ENCODE assay signal across 16 cellular contexts in genomic region chr7:71165708-71166107, GRCh38. TPM values are rescaled to one million over a fixed set of nuclear protein-coding genes. Genes with fewer than 3 reads are reported as not detected.
DNase-seq lines count a peak whose midpoint lies in the region; ATAC-seq and TF ChIP-seq lines count a peak whose summit lies in the region.
"Had no signal": no experiment of that assay in that cellular context is flagged by ENCODE, and none has a peak within 500 bp of the region (broad histone marks: within the 10 kb centered on the region; RNA-seq: fewer than 3 reads in every experiment).

No MANE protein-coding gene starts in this region.

- H3K4me2 ChIP-seq in GM23338, result no peak overlapping the region

- H3K27me3 Mint-ChIP-seq in GM23338 (ENCODE audit: insufficient read depth, low read depth, poor library complexity), result peaks cover 2% of the 10 kb centered on the region
- H3K27me3 Mint-ChIP-seq: T-cell had no signal

- peak; percentile 61 to 63 for TF ChIP-seq CTCF in GM23338 (conservative IDR thresholded peaks at IDR 0.05; ENCODE audit: low read depth in 2 of 2)
- TF ChIP-seq CTCF in ovary (IDR thresholded peaks at IDR 0.05), result no peak

- H3K9me2 ChIP-seq in GM23338 (ENCODE audit: insufficient read depth), result no peaks in the 10 kb centered on the region

- no peaks in the 10 kb centered on the region for H3K9me3 Mint-ChIP-seq in GM23338
- peaks cover 3% of the 10 kb centered on the region for H3K9me3 Mint-ChIP-seq in stimulated activated effector memory CD8-positive, alpha-beta T cell treated with anti-CD3 and anti-CD28 coated beads, Interleukin-12 subunit alpha, Interleukin-12 subunit beta, amount 100 ng/mL, for 72 hours

- H3K4me3 ChIP-seq in GM23338 (no peak overlapping the region), SK-N-MC (no peak overlapping the region), ovary (no peak overlapping the region)
- H3K4me3 ChIP-seq: MG63 had no signal

- peaks cover 98% of the 10 kb centered on the region for H3K79me2 ChIP-seq in GM23338 (replicated peaks; ENCODE audit: insufficient read depth)

- TF ChIP-seq POLR2A in ovary (IDR thresholded peaks at IDR 0.05), result no peak

- TF ChIP-seq EP300 in ovary (IDR thresholded peaks at IDR 0.05), result no peak

- no peak overlapping the region for H3K27ac Mint-ChIP-seq in GM23338
- no peak overlapping the region for H3K27ac Mint-ChIP-seq in stimulated activated effector memory CD8-positive, alpha-beta T cell treated with anti-CD3 and anti-CD28 coated beads, Interleukin-12 subunit alpha, Interleukin-12 subunit beta, amount 100 ng/mL, for 72 hours
- H3K27ac Mint-ChIP-seq: CD14-positive monocyte, T-cell had no signal

- intact Hi-C loops in ovary (cut with DNase I), result no loop called here

- H3K27ac ChIP-seq in GM23338 (ENCODE audit: low read depth) (no peak overlapping the region), SK-N-MC (peak overlapping the region; percentile 98), ovary (no peak overlapping the region)
- H3K27ac ChIP-seq: RWPE1 had no signal

- H3K4me3 Mint-ChIP-seq in GM23338, result no peak overlapping the region
- H3K4me3 Mint-ChIP-seq in stimulated activated effector memory CD8-positive, alpha-beta T cell treated with anti-CD3 and anti-CD28 coated beads, Interleukin-12 subunit alpha, Interleukin-12 subunit beta, amount 100 ng/mL, for 72 hours, result no peak overlapping the region
- H3K4me3 Mint-ChIP-seq: CD14-positive monocyte, T-cell had no signal

- H3K9me3 ChIP-seq in SK-N-MC (ENCODE audit: low read depth, low read length) (no peaks in the 10 kb centered on the region), ovary (no peaks in the 10 kb centered on the region)
- H3K9me3 ChIP-seq: MG63 had no signal

- H3K9ac ChIP-seq in SK-N-MC (ENCODE audit: insufficient read length), result no peak overlapping the region

- H3K4me1 Mint-ChIP-seq in GM23338, result peaks cover 13% of the 10 kb centered on the region
- H3K4me1 Mint-ChIP-seq in stimulated activated effector memory CD8-positive, alpha-beta T cell treated with anti-CD3 and anti-CD28 coated beads, Interleukin-12 subunit alpha, Interleukin-12 subunit beta, amount 100 ng/mL, for 72 hours, result no peaks in the 10 kb centered on the region
- H3K4me1 Mint-ChIP-seq: CD14-positive monocyte, T-cell had no signal

- H3K4me1 ChIP-seq in GM23338 (ENCODE audit: insufficient read depth) (peaks cover 6% of the 10 kb centered on the region), ovary (ENCODE audit: insufficient read depth) (no peaks in the 10 kb centered on the region)

- peaks cover 16% of the 10 kb centered on the region for H4K20me1 ChIP-seq in GM23338 (replicated peaks; ENCODE audit: insufficient read depth)

- DNase-seq in GM23338 (ENCODE audit: low spot score) (peak; percentile 72), SK-N-MC (ENCODE audit: low read depth, low spot score) (no peak), iPS DF 19.7 (ENCODE audit: low read depth, low spot score) (peak; percentile 40), putamen (ENCODE audit: low spot score) (peak; percentile 50), ovary (no peak), ureter (ENCODE audit: low spot score) (no peak)
- no peak for DNase-seq in stimulated activated effector memory CD8-positive, alpha-beta T cell treated with anti-CD3 and anti-CD28 coated beads, Interleukin-12 subunit alpha, Interleukin-12 subunit beta, amount 100 ng/mL, for 72 hours (ENCODE audit: low spot score in 2 of 2)
- DNase-seq: MG63, NCI-H1417, NCI-H1694 treated with DMSO at 0.1 percent for 48 hours, NCI-H510A, NCI-H748 treated with DMSO at 0.1 percent for 48 hours, SHP77 treated with DMSO at 0.1 percent for 48 hours, T-cell had no signal

- H3K27me3 ChIP-seq in GM23338 (ENCODE audit: insufficient read depth) (no peaks in the 10 kb centered on the region), ovary (no peaks in the 10 kb centered on the region)
- H3K27me3 ChIP-seq: MG63 had no signal

- 81 to 90% (median 89%) methylated on average over 6 of the region's 6 CpGs for WGBS in ovary, 3 donors

- peaks cover 13% of the 10 kb centered on the region; the same call in 2 of the 3 replicates for H3K36me3 Mint-ChIP-seq in GM23338 (ENCODE audit: low read depth)
- no peaks in the 10 kb centered on the region for H3K36me3 Mint-ChIP-seq in stimulated activated effector memory CD8-positive, alpha-beta T cell treated with anti-CD3 and anti-CD28 coated beads, Interleukin-12 subunit alpha, Interleukin-12 subunit beta, amount 100 ng/mL, for 72 hours
- H3K36me3 Mint-ChIP-seq: CD14-positive monocyte, T-cell had no signal

- ATAC-seq in GM23338, result peak; percentile 88
- no peak for ATAC-seq in stimulated activated effector memory CD8-positive, alpha-beta T cell treated with anti-CD3 and anti-CD28 coated beads, Interleukin-12 subunit alpha, Interleukin-12 subunit beta, amount 100 ng/mL, for 72 hours
- ATAC-seq: T-cell had no signal

- H3K36me3 ChIP-seq in GM23338 (ENCODE audit: insufficient read depth), result no peaks in the 10 kb centered on the region
- H3K36me3 ChIP-seq in SK-N-MC (ENCODE audit: insufficient read depth, low read length), result peaks cover 35% of the 10 kb centered on the region
- H3K36me3 ChIP-seq in ovary, result no peaks in the 10 kb centered on the region
- H3K36me3 ChIP-seq: MG63 had no signal

- H2AFZ ChIP-seq in GM23338, result no peak overlapping the region

- no peaks in the 10 kb centered on the region for H3F3A ChIP-seq in GM23338 (replicated peaks; ENCODE audit: low read depth)

TF ChIP-seq in GM23338, 12 proteins besides CTCF, POLR2A, EP300 and RAD21:
- TF ChIP-seq EZH2phosphoT487 (IDR thresholded peaks at IDR 0.05; ENCODE audit: unreplicated experiment), result no peak
- TF ChIP-seq STAT1 (IDR thresholded peaks at IDR 0.05; ENCODE audit: unreplicated experiment), result no peak
- no peak for TF ChIP-seq POLR2AphosphoS5 (IDR thresholded peaks at IDR 0.05; ENCODE audit: low read depth)
- TF ChIP-seq ZNF331 (CRISPR knock-in tag; IDR thresholded peaks at IDR 0.05; ENCODE audit: low read depth), result no peak
- no peak for TF ChIP-seq CREB1 (CRISPR knock-in tag; IDR thresholded peaks at IDR 0.05; ENCODE audit: low read depth)
- TF ChIP-seq ETS1 (IDR thresholded peaks at IDR 0.05), result no peak
- no peak for TF ChIP-seq ZNF114 (CRISPR knock-in tag; IDR thresholded peaks at IDR 0.05)
- no peak for TF ChIP-seq NANOG (IDR thresholded peaks at IDR 0.05; ENCODE audit: borderline replicate concordance)

RNA-seq across cellular contexts. Expression of gene GALNT17, which starts 33.8 kb away (rescaled TPM):
- 51.2 and 65.6 TPM in 2 replicates for total RNA-seq in GM23338 (2014; rRNA removed; shearing (Covaris generic))
- polyA plus RNA-seq in GM23338 (2016; fragmentation: Nextera tagmentation; extraction: Ambion mirVana) (11.1 and 11.5 TPM in 2 replicates), ovary (10 to 100 TPM; 13.4 to 39.0 TPM)
- total RNA-seq in ovary (10 to 100 TPM; 17.9 to 90.1 (median 58.8) TPM), ureter (6.0 TPM)
- polyA plus RNA-seq: CD14-positive monocyte had no signal

Comparison
In these comparisons a context has a peak if more than half of its experiments do, and no peak if none do; other contexts are left out.
1. DNase-seq: peak in GM23338 (single experiment), iPS DF 19.7 (single experiment) and putamen (single experiment); none in SK-N-MC (single experiment), ovary (0 of 5), ureter (single experiment) and stimulated activated effector memory CD8-positive, alpha-beta T cell treated with anti-CD3 and anti-CD28 coated beads, Interleukin-12 subunit alpha, Interleukin-12 subunit beta, amount 100 ng/mL, for 72 hours (0 of 2).
2. CTCF ChIP-seq: peak in GM23338 (2 of 2); none in ovary (0 of 3).